Comparison of ENCODE assay signal across 1 cellular context in genomic region chr7:46153951-46154787, GRCh38.
TF ChIP-seq lines count a peak whose summit lies in the region.

No MANE protein-coding gene starts in this region.

TF ChIP-seq in HepG2, 621 proteins besides CTCF, POLR2A, EP300 and RAD21 (continued from another document):
- TF ChIP-seq ZBTB14 (CRISPR knock-in tag; IDR thresholded peaks at IDR 0.05) (no peak), ZNF414 (CRISPR knock-in tag; IDR thresholded peaks at IDR 0.05) (no peak), ZBTB20 (CRISPR knock-in tag; IDR thresholded peaks at IDR 0.05; ENCODE audit: borderline replicate concordance, low read depth) (peak; percentile 79; the same call in 1 of the 2 replicates), TGIF2 (CRISPR knock-in tag; IDR thresholded peaks at IDR 0.05) (peak; percentile 23; the same call in 1 of the 2 replicates), PITX1 (CRISPR knock-in tag; IDR thresholded peaks at IDR 0.05) (no peak), HOMEZ (CRISPR knock-in tag; IDR thresholded peaks at IDR 0.05; ENCODE audit: low read depth) (peak; percentile 77; the same call in 1 of the 2 replicates), GABPA (IDR thresholded peaks at IDR 0.05; ENCODE audit: low read depth, low read length) (no peak), GABPA (CRISPR knock-in tag; IDR thresholded peaks at IDR 0.05; ENCODE audit: low read depth) (peak; percentile 43), DBP (CRISPR knock-in tag; IDR thresholded peaks at IDR 0.05; ENCODE audit: not compliant biosample characterization) (no peak), MEIS2 (CRISPR knock-in tag; IDR thresholded peaks at IDR 0.05) (no peak), ZZZ3 (CRISPR knock-in tag; IDR thresholded peaks at IDR 0.05; ENCODE audit: borderline replicate concordance) (no peak), ZSCAN12 (CRISPR knock-in tag; IDR thresholded peaks at IDR 0.05) (no peak)
TF ChIP-seq in HepG2: peak in this region for 112.
